Comparison of ENCODE assay signal across 12 cellular contexts in the genomic region with DNA sequence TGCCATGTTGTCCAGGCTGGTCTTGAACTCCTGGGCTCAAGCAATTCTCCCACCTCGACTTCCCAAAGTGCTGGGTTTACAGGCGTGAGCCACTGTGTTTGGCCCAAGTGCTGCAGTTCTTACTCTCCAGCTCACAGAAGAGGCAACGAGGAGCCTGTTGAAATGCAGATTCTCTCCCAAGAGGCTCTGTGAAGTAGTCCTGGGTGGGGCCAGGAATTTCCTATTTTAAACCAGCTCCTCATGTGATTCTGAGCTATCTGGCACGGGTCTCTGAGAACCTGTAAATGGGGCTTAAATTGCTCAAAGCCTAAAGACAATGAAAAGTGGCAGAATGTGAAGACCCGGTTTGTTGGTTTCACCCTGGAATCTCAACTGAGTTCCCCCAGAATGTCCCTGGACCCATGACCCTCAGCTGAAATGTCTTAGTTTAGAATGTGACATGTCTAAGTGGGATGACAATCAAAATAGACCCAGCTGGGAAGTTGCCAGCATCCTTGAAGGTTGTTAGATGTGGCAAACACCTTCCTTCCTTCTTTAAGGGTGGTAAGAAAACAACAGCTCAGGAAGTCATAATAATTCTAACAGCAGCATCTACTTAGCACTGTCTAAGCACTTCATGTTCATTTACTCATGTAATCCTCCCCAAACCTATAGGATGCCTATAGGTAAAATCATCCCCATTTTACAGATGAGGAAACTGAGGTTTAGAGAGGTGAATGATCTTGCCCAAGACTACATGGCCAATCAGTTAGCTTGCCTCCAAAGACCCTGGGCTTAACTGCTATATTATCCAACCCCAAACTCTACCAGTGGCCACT. TPM values are rescaled to one million over a fixed set of nuclear protein-coding genes. Genes with fewer than 3 reads are reported as not detected.
DNase-seq lines count a peak whose midpoint lies in the region; ATAC-seq, FAIRE-seq and TF ChIP-seq lines count a peak whose summit lies in the region.
"Had no signal": no experiment of that assay in that cellular context is flagged by ENCODE, and none has a peak within 500 bp of the region (broad histone marks: within the 10 kb centered on the region; RNA-seq: fewer than 3 reads in every experiment).

No MANE protein-coding gene starts in this region.

- no peak for TF ChIP-seq POLR2A in HepG2 (IDR thresholded peaks at IDR 0.05; ENCODE audit: insufficient read depth in 1 of 2, low read depth in 2 of 2, low read length in 2 of 2)
- TF ChIP-seq POLR2A in vagina (IDR thresholded peaks at IDR 0.05): no peak

- H3K27ac ChIP-seq in right cardiac atrium (ENCODE audit: low read length) (peak overlapping the region; percentile 21), HepG2 (ENCODE audit: extremely low read length, insufficient read depth, low read length) (no peak overlapping the region), vagina (peak overlapping the region; percentile 56)
- H3K27ac ChIP-seq: C4-2B, PC-9 had no signal

- peaks cover 0 to 2% of the 10 kb centered on the region in 2 donors for H3K9me3 Mint-ChIP-seq in activated T-cell treated with anti-CD3 and anti-CD28 coated beads, Interleukin-2, amount 50 U/mL, for 72 hours

- ATAC-seq in right cardiac atrium: no peak
- no peak for ATAC-seq in Right ventricle myocardium inferior
- ATAC-seq in activated T-cell treated with anti-CD3 and anti-CD28 coated beads, Interleukin-2, amount 50 U/mL, for 72 hours (replicated peaks in 1 of 2): peak in 1 of 2 donors; percentile 20
- ATAC-seq in HepG2: no peak
- no peak for ATAC-seq in HG03460 (IDR thresholded peaks at IDR 0.05; ENCODE audit: unreplicated experiment)
- no peak for ATAC-seq in HG03159 (IDR thresholded peaks at IDR 0.05; ENCODE audit: unreplicated experiment)
- ATAC-seq in GM18867 (IDR thresholded peaks at IDR 0.05; ENCODE audit: unreplicated experiment): no peak

- H3K27me3 Mint-ChIP-seq in activated T-cell treated with anti-CD3 and anti-CD28 coated beads, Interleukin-2, amount 50 U/mL, for 72 hours (ENCODE audit: low read depth): no peaks in the 10 kb centered on the region

- TF ChIP-seq CTCF in HepG2 (CRISPR knock-in tag; IDR thresholded peaks at IDR 0.05): no peak
- no peak for TF ChIP-seq CTCF in vagina (IDR thresholded peaks at IDR 0.05)

- H3K4me3 Mint-ChIP-seq in activated T-cell treated with anti-CD3 and anti-CD28 coated beads, Interleukin-2, amount 50 U/mL, for 72 hours: peak overlapping the region; percentile 94 to 97

- H3K36me3 ChIP-seq in HepG2 (replicated peaks in 1 of 2; ENCODE audit: control insufficient read depth in 1 of 2, insufficient read depth in 2 of 2, low read length in 2 of 2) (no peaks in the 10 kb centered on the region), vagina (no peaks in the 10 kb centered on the region)

- CTCF ChIA-PET in HepG2 (lab: Yijun Ruan, JAX; ENCODE audit: low intra/inter-chr PET ratio, low total read pairs): no interaction called here

- H3K36me3 Mint-ChIP-seq in activated T-cell treated with anti-CD3 and anti-CD28 coated beads, Interleukin-2, amount 50 U/mL, for 72 hours (ENCODE audit: insufficient read depth in 2 of 2): peaks cover 20% of the 10 kb centered on the region in 2 donors

- no peak overlapping the region for H3K9ac ChIP-seq in HepG2 (ENCODE audit: insufficient read depth, low read depth, low read length)

- FAIRE-seq in HepG2 (lab: Jason Lieb, UNC): no peak

- peaks cover 9% of the 10 kb centered on the region for H3K4me1 ChIP-seq in right cardiac atrium (ENCODE audit: control insufficient read depth, insufficient read depth, low read length)
- H3K4me1 ChIP-seq in HepG2 (ENCODE audit: insufficient read depth, low read length): peaks cover 21% of the 10 kb centered on the region
- peaks cover 11% of the 10 kb centered on the region for H3K4me1 ChIP-seq in vagina

- H3K27me3 ChIP-seq in right cardiac atrium (ENCODE audit: control insufficient read depth, insufficient read depth) (no peaks in the 10 kb centered on the region), HepG2 (ENCODE audit: control insufficient read depth in 1 of 2, insufficient read depth in 2 of 2, low read length in 2 of 2) (no peaks in the 10 kb centered on the region), vagina (no peaks in the 10 kb centered on the region)

- no peak for DNase-seq in right cardiac atrium
- no peak for DNase-seq in Right ventricle myocardium inferior (ENCODE audit: missing footprints)
- DNase-seq in activated T-cell treated with anti-CD3 and anti-CD28 coated beads, Interleukin-2, amount 50 U/mL, for 72 hours: no peak
- DNase-seq in HepG2 (ENCODE audit: low spot score): no peak
- DNase-seq in vagina (ENCODE audit: extremely low spot score in 2 of 2): peak in 1 of 2 donors; percentile 40
- DNase-seq: dermis blood vessel endothelial cell, NCI-H1105, PC-9 had no signal

- POLR2A ChIA-PET in HepG2 (lab: Yijun Ruan, JAX): no interaction called here

- WGBS in right cardiac atrium: 53% methylated on average over 5 of the region's 5 CpGs
- 18% methylated on average over 5 of the region's 5 CpGs for WGBS in HepG2 (ENCODE audit: low lambda C conversion rate)

- H2AFZ ChIP-seq in HepG2 (ENCODE audit: low read length): no peak overlapping the region
- H2AFZ ChIP-seq: PC-9 had no signal

- no peak overlapping the region for H3K4me3 ChIP-seq in right cardiac atrium (ENCODE audit: low read length)
- no peak overlapping the region for H3K4me3 ChIP-seq in HepG2 (replicated peaks in 1 of 3; ENCODE audit: insufficient read depth in 1 of 3, low read depth in 2 of 3, low read length in 3 of 3)
- no peak overlapping the region for H3K4me3 ChIP-seq in vagina
- H3K4me3 ChIP-seq: PC-9 had no signal

- peak overlapping the region; percentile 99 for H3K27ac Mint-ChIP-seq in activated T-cell treated with anti-CD3 and anti-CD28 coated beads, Interleukin-2, amount 50 U/mL, for 72 hours

- no peaks in the 10 kb centered on the region for H4K20me1 ChIP-seq in HepG2 (ENCODE audit: insufficient read depth, low read length)

- TF ChIP-seq RAD21 in HepG2 (CRISPR knock-in tag; IDR thresholded peaks at IDR 0.05): no peak

- H3K79me2 ChIP-seq in HepG2 (ENCODE audit: insufficient read depth, low read length): no peaks in the 10 kb centered on the region

- H3K9me3 ChIP-seq in right cardiac atrium (ENCODE audit: control insufficient read depth, low read length) (no peaks in the 10 kb centered on the region), HepG2 (ENCODE audit: low read length) (no peaks in the 10 kb centered on the region), vagina (no peaks in the 10 kb centered on the region)

- BruUV-seq in HepG2 (replicated peaks; lab: Mats Ljungman, UMichigan): no TSS peak

- no peak overlapping the region for H3K4me2 ChIP-seq in HepG2 (ENCODE audit: low read depth, low read length)
- H3K4me2 ChIP-seq: PC-9 had no signal

- in situ Hi-C loops in HepG2 (cut with HindIII; ENCODE audit: extremely low pct_ligation_motif_present, low pct_unique_long_range_greater_than_20kb): no loop called here

- no peak for TF ChIP-seq EP300 in HepG2 (IDR thresholded peaks at IDR 0.05; ENCODE audit: low read depth in 2 of 2, low read length in 2 of 2)
- TF ChIP-seq EP300 in HepG2 (CRISPR knock-in tag; IDR thresholded peaks at IDR 0.05; ENCODE audit: borderline replicate concordance): no peak

- intact Hi-C loops in right cardiac atrium (cut with DNase I) (loop anchor here in 1 of 4 donors (10.0 kb wide), 1 partner anchor 138 kb away; the partner anchor contains the start of genes MRPS6 and SLC5A3), Right ventricle myocardium inferior (cut with DNase I) (no loop called here), HepG2 (cut with micrococcal nuclease; ENCODE audit: unreplicated experiment) (no loop called here), vagina (cut with DNase I) (loop anchor here (10.0 kb wide), 1 partner anchor 268 kb away; no protein-coding TSS in a partner anchor)

- peaks cover 99% of the 10 kb centered on the region for H3K4me1 Mint-ChIP-seq in activated T-cell treated with anti-CD3 and anti-CD28 coated beads, Interleukin-2, amount 50 U/mL, for 72 hours (ENCODE audit: low read depth)

TF ChIP-seq in HepG2, 621 proteins besides CTCF, POLR2A, EP300 and RAD21 (continues in another document):
- TF ChIP-seq ZFX (CRISPR knock-in tag; IDR thresholded peaks at IDR 0.05; ENCODE audit: low read depth): no peak
- peak; percentile 75 for TF ChIP-seq ZNF629 (CRISPR knock-in tag; conservative IDR thresholded peaks at IDR 0.05)
- no peak for TF ChIP-seq KAT8 (CRISPR knock-in tag; IDR thresholded peaks at IDR 0.05)
- no peak for TF ChIP-seq NRL (CRISPR knock-in tag; IDR thresholded peaks at IDR 0.05; ENCODE audit: borderline replicate concordance)
- no peak for TF ChIP-seq FOXC1 (CRISPR knock-in tag; IDR thresholded peaks at IDR 0.05; ENCODE audit: borderline replicate concordance)

RNA-seq across cellular contexts. Expression of gene ATP5PO, which starts 20.8 kb away (rescaled TPM):
- total RNA-seq in right cardiac atrium (100 to 1,000 TPM; 538 to 677 (median 585) TPM), Right ventricle myocardium inferior (886 TPM), HepG2 (2016; rRNA removed; fragmentation: Illumina TruSeq; extraction: Trizol) (256 and 343 TPM in 2 replicates), vagina (133 TPM)
- polyA plus RNA-seq in right cardiac atrium (1,692 TPM), HepG2 (2011; rRNA removed) (210 and 297 TPM in 2 replicates)
- 100 to 1,000 TPM; 217 to 230 TPM for total RNA-seq in activated T-cell treated with anti-CD3 and anti-CD28 coated beads, Interleukin-2, amount 50 U/mL, for 72 hours
- 164 and 167 TPM in 2 replicates for total RNA-seq in HepG2 (2016; cell fraction: cytosol; rRNA removed; fragmentation: Illumina TruSeq; extraction: Trizol; ENCODE audit: low read depth)
- 249 and 372 TPM in 2 replicates for total RNA-seq in HepG2 (2016; cell fraction: insoluble cytoplasmic fraction; rRNA removed; fragmentation: Illumina TruSeq; extraction: Trizol)
- total RNA-seq in HepG2 (2016; cell fraction: membrane; rRNA removed; fragmentation: Illumina TruSeq; extraction: Trizol): 151 and 155 TPM in 2 replicates
- total RNA-seq in HepG2 (2016; cell fraction: nucleus; rRNA removed; fragmentation: Illumina TruSeq; extraction: Trizol): 91.7 and 110 TPM in 2 replicates
- 191 and 238 TPM in 2 replicates for polyA plus RNA-seq in HepG2 (2011; cell fraction: cytosol; rRNA removed)
- polyA plus RNA-seq in HepG2 (2011; cell fraction: nucleus; rRNA removed): 57.6 and 58.8 TPM in 2 replicates
- polyA plus RNA-seq in HepG2 (2012): 189 and 218 TPM in 2 replicates
- polyA plus RNA-seq in HepG2 (2016; cell fraction: cytosol; fragmentation: Illumina TruSeq; extraction: Trizol; ENCODE audit: low read depth): 156 and 166 TPM in 2 replicates
- polyA plus RNA-seq in HepG2 (2016; cell fraction: insoluble cytoplasmic fraction; fragmentation: Illumina TruSeq; extraction: Trizol; ENCODE audit: low read depth): 387 and 430 TPM in 2 replicates
- 145 and 159 TPM in 2 replicates for polyA plus RNA-seq in HepG2 (2016; cell fraction: membrane; fragmentation: Illumina TruSeq; extraction: Trizol; ENCODE audit: low read depth)
- 154 and 160 TPM in 2 replicates for polyA plus RNA-seq in HepG2 (2016; cell fraction: nucleus; fragmentation: Illumina TruSeq; extraction: Trizol; ENCODE audit: insufficient read depth, low read depth)
- 48.9 and 100 TPM in 2 replicates for polyA minus RNA-seq in HepG2 (2011; rRNA and poly(A)+ RNA removed; ENCODE audit: low replicate concordance)
- 42.2 and 52.1 TPM in 2 replicates for polyA minus RNA-seq in HepG2 (2011; cell fraction: cytosol; rRNA and poly(A)+ RNA removed)
- polyA minus RNA-seq in HepG2 (2011; cell fraction: nucleus; rRNA and poly(A)+ RNA removed): 34.6 and 39.2 TPM in 2 replicates
